8 cellular contexts compared by ENCODE assay signal in the genomic region with DNA sequence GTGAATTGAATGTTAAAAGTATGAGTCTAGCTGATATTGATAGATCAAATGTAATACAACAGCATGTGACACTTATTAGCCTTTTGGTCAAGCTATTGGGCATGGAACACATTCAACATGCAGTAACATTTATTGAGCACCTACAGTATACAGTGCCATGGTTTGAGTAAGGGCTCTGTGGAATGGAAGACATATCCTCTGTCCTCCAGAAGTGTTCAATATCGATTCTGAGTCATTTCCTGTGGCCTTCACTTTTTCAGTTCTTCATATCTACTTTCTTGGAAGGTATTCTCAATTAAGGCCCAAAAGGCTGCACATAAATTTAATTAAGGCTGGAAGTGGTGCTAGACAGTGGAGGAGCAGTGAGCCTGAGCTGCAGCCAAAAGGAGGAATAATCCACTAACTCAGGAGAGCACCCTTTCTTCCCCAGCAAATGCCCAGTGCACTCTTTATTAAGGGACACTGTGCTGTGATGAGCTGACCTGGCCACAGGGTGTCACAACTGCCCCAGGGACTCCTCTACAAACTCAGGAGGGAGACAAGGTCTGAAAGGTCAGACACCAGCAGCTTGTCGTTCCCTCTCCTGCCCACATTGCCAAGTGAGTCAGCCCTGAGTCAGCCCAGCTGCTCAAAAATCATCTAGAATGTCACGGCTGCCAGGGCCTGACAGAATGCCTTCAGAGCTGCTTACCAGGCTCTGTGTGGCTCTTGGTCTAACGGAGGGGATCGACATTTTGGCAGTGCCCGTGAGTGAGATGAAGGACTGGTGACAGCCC.
DNase-seq lines count a peak whose midpoint lies in the region; ATAC-seq and TF ChIP-seq lines count a peak whose summit lies in the region.

No MANE protein-coding gene starts in this region.

- TF ChIP-seq CTCF in epithelial cell of proximal tubule (conservative IDR thresholded peaks at IDR 0.05; ENCODE audit: low read depth, low read length) (peak; percentile 83), nephron (IDR thresholded peaks at IDR 0.05; ENCODE audit: unreplicated experiment in 3 of 3) (peak in 1 of 3 experiments; percentile 32)

- no peak overlapping the region for H3K4me3 ChIP-seq in epithelial cell of proximal tubule (ENCODE audit: low read depth, low read length)

- peak overlapping the region in 2 of 3 experiments; percentile 34 to 58 for H3K27ac Mint-ChIP-seq in nephron
- H3K27ac Mint-ChIP-seq in stimulated activated memory B cell treated with anti-CD40 and anti-IgM and Interleukin-4, amounts not matched to agents 10 μg/mL and 1 μg/mL and 100 μg/mL, for 72 hours = no peak overlapping the region

- H3K4me1 Mint-ChIP-seq in nephron = peaks cover 25% of the 10 kb centered on the region
- H3K4me1 Mint-ChIP-seq in stimulated activated memory B cell treated with anti-CD40 and anti-IgM and Interleukin-4, amounts not matched to agents 10 μg/mL and 1 μg/mL and 100 μg/mL, for 72 hours = no peaks in the 10 kb centered on the region

- no peak overlapping the region for H3K4me3 Mint-ChIP-seq in nephron
- no peak overlapping the region for H3K4me3 Mint-ChIP-seq in stimulated activated memory B cell treated with anti-CD40 and anti-IgM and Interleukin-4, amounts not matched to agents 10 μg/mL and 1 μg/mL and 100 μg/mL, for 72 hours

- peak; percentile 2 for DNase-seq in DMS79 treated with DMSO at 0.1 percent for 48 hours (lab: John Stamatoyannopoulos, UW)
- DNase-seq in DMS79 (lab: John Stamatoyannopoulos, UW) = no peak
- peak; percentile 17 for DNase-seq in NCI-H69 (lab: John Stamatoyannopoulos, UW)
- DNase-seq in activated CD8-positive, alpha-beta memory T cell treated with anti-CD3 and anti-CD28 coated beads for 48 hours (ENCODE audit: low read depth in 2 of 3, low spot score in 2 of 3) = peak; percentile 23 to 61 (median 58)
- peak; percentile 79 for DNase-seq in epithelial cell of proximal tubule (ENCODE audit: low read depth)

- peak; percentile 75 for ATAC-seq in stimulated activated memory B cell treated with anti-CD40 and anti-IgM and Interleukin-4, amounts not matched to agents 10 μg/mL and 1 μg/mL and 100 μg/mL, for 72 hours
- ATAC-seq in GM18861 (IDR thresholded peaks at IDR 0.05; ENCODE audit: unreplicated experiment) = no peak

- no peaks in the 10 kb centered on the region for H3K9me3 Mint-ChIP-seq in nephron
- no peaks in the 10 kb centered on the region for H3K9me3 Mint-ChIP-seq in stimulated activated memory B cell treated with anti-CD40 and anti-IgM and Interleukin-4, amounts not matched to agents 10 μg/mL and 1 μg/mL and 100 μg/mL, for 72 hours

- H3K27me3 Mint-ChIP-seq in nephron (ENCODE audit: low read depth) = no peaks in the 10 kb centered on the region
- no peaks in the 10 kb centered on the region for H3K27me3 Mint-ChIP-seq in stimulated activated memory B cell treated with anti-CD40 and anti-IgM and Interleukin-4, amounts not matched to agents 10 μg/mL and 1 μg/mL and 100 μg/mL, for 72 hours

- no peaks in the 10 kb centered on the region for H3K36me3 Mint-ChIP-seq in nephron (ENCODE audit: low read depth)
- no peaks in the 10 kb centered on the region for H3K36me3 Mint-ChIP-seq in stimulated activated memory B cell treated with anti-CD40 and anti-IgM and Interleukin-4, amounts not matched to agents 10 μg/mL and 1 μg/mL and 100 μg/mL, for 72 hours
